Comparison of ENCODE assay signal across 3 cellular contexts in genomic region chr3:142424754-142425153, GRCh38.
"Had no signal": no experiment of that assay in that cellular context is flagged by ENCODE, and none has a peak within 500 bp of the region (broad histone marks: within the 10 kb centered on the region; RNA-seq: fewer than 3 reads in every experiment).

No MANE protein-coding gene starts in this region.

- H3K4me3 ChIP-seq: GM12878 had no signal

- ATAC-seq: GM12878 had no signal

- DNase-seq: GDM1, GF-D8 had no signal
